In the genomic region with DNA sequence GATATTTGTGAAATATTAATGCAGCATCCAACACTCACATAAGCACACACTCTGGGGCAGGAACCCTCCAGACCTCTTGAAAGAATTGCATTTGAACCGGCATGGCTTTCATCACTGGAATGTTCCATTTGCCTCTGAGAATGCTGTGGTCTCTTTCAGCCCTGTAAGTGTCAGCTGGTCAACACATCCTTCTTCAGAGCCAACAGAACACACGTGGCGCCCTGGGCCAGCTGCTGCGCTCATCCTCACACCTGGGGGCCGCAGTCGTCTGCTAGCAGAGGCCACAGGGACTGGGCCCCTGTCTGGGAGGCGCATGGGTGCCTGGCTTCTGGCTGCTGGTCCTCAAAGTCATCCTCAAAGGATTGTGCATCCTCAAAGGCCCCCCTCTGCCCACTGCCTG, we compare ENCODE assay signal across 31 cellular contexts.
DNase-seq lines count a peak whose midpoint lies in the region; ATAC-seq, FAIRE-seq and TF ChIP-seq lines count a peak whose summit lies in the region.
"Had no signal": no experiment of that assay in that cellular context is flagged by ENCODE, and none has a peak within 500 bp of the region (broad histone marks: within the 10 kb centered on the region; RNA-seq: fewer than 3 reads in every experiment).

No MANE protein-coding gene starts in this region.

- no peak overlapping the region; a peak in 1 of 4 replicates for H3K9ac ChIP-seq in K562 (ENCODE audit: insufficient read depth in 1 of 2, low read depth in 2 of 2, low read length in 2 of 2)
- H3K9ac ChIP-seq: GM23248 had no signal

- no peaks in the 10 kb centered on the region for H3K36me3 Mint-ChIP-seq in GM23338 (ENCODE audit: low read depth)
- H3K36me3 Mint-ChIP-seq in naive thymus-derived CD4-positive, alpha-beta T cell: peaks cover 0 to 2% (median 0%) of the 10 kb centered on the region in 5 donors
- H3K36me3 Mint-ChIP-seq in stimulated activated effector memory CD8-positive, alpha-beta T cell treated with anti-CD3 and anti-CD28 coated beads, Interleukin-12 subunit alpha, Interleukin-12 subunit beta, amount 100 ng/mL, for 72 hours: no peaks in the 10 kb centered on the region

- no peak overlapping the region for H3K27ac Mint-ChIP-seq in GM23338
- H3K27ac Mint-ChIP-seq in naive thymus-derived CD4-positive, alpha-beta T cell: peak overlapping the region in 6 of 9 donors; percentile 43 to 94 (median 90)
- H3K27ac Mint-ChIP-seq in stimulated activated effector memory CD8-positive, alpha-beta T cell treated with anti-CD3 and anti-CD28 coated beads, Interleukin-12 subunit alpha, Interleukin-12 subunit beta, amount 100 ng/mL, for 72 hours: peak overlapping the region; percentile 89

- no peak for TF ChIP-seq POLR2A in K562 (conservative IDR thresholded peaks at IDR 0.05)

- ATAC-seq in GM23338 (no peak), K562 (no peak)
- ATAC-seq in naive thymus-derived CD4-positive, alpha-beta T cell: no peak
- ATAC-seq in stimulated activated effector memory CD8-positive, alpha-beta T cell treated with anti-CD3 and anti-CD28 coated beads, Interleukin-12 subunit alpha, Interleukin-12 subunit beta, amount 100 ng/mL, for 72 hours: no peak
- ATAC-seq: activated naive CD8-positive, alpha-beta T cell treated with anti-CD3 and anti-CD28 coated beads, Interleukin-2, amount 50 U/mL, for 24 hours; body of pancreas; pancreas had no signal

- H3K4me1 ChIP-seq in GM23338 (ENCODE audit: insufficient read depth) (no peaks in the 10 kb centered on the region), K562 (replicated peaks in 1 of 2; ENCODE audit: control insufficient read depth in 2 of 2, insufficient read depth in 2 of 2, low read length in 2 of 2) (peaks cover 20 to 26% of the 10 kb centered on the region in 2 experiments)
- H3K4me1 ChIP-seq in naive thymus-derived CD4-positive, alpha-beta T cell (ENCODE audit: control insufficient read depth in 2 of 2, insufficient read depth in 2 of 2, low read length in 2 of 2): peaks cover 17 to 22% of the 10 kb centered on the region in 2 donors

- H3K4me2 ChIP-seq in GM23338 (no peak overlapping the region), K562 (ENCODE audit: insufficient read depth, low read length) (no peak overlapping the region)

- H3K4me1 Mint-ChIP-seq in GM23338: peaks cover 18% of the 10 kb centered on the region
- peaks cover 20 to 58% (median 40%) of the 10 kb centered on the region in 7 donors for H3K4me1 Mint-ChIP-seq in naive thymus-derived CD4-positive, alpha-beta T cell
- peaks cover 31% of the 10 kb centered on the region for H3K4me1 Mint-ChIP-seq in stimulated activated effector memory CD8-positive, alpha-beta T cell treated with anti-CD3 and anti-CD28 coated beads, Interleukin-12 subunit alpha, Interleukin-12 subunit beta, amount 100 ng/mL, for 72 hours

- H3K27ac ChIP-seq in GM23338 (ENCODE audit: low read depth) (no peak overlapping the region), K562 (ENCODE audit: extremely low read depth, low read depth, low read length) (no peak overlapping the region)
- H3K27ac ChIP-seq in naive thymus-derived CD4-positive, alpha-beta T cell (ENCODE audit: low read depth, low read length): peak overlapping the region; percentile 58
- H3K27ac ChIP-seq: body of pancreas, C4-2B, GM23248, pancreas, SJSA1, tibial nerve had no signal

- peaks cover 5% of the 10 kb centered on the region for H3K27me3 Mint-ChIP-seq in GM23338 (ENCODE audit: insufficient read depth, low read depth, poor library complexity)
- H3K27me3 Mint-ChIP-seq in naive thymus-derived CD4-positive, alpha-beta T cell: no peaks in the 10 kb centered on the region
- H3K27me3 Mint-ChIP-seq: activated B cell treated with CpG ODN at 0.5 μM for 24 hours; activated CD4-positive, alpha-beta T cell treated with anti-CD3 and anti-CD28 coated beads, Interleukin-2, amount 10 ng/mL, durations not matched to agents 7 days and 5 days; activated naive CD8-positive, alpha-beta T cell treated with anti-CD3 and anti-CD28 coated beads, Interleukin-2, amount 50 U/mL, for 24 hours had no signal

- peaks cover 3% of the 10 kb centered on the region; the same call in 1 of the 2 replicates for H3K9me2 ChIP-seq in GM23338 (ENCODE audit: insufficient read depth)

- H3K36me3 ChIP-seq in GM23338 (ENCODE audit: insufficient read depth) (no peaks in the 10 kb centered on the region), K562 (ENCODE audit: control insufficient read depth, insufficient read depth, low read length) (no peaks in the 10 kb centered on the region)
- H3K36me3 ChIP-seq in naive thymus-derived CD4-positive, alpha-beta T cell (ENCODE audit: control insufficient read depth in 2 of 3, insufficient read depth in 3 of 3, low read length in 3 of 3): no peaks in the 10 kb centered on the region
- H3K36me3 ChIP-seq: pancreas, SJSA1, tibial nerve had no signal

- POLR2A ChIA-PET in K562 (lab: Yijun Ruan, JAX): interaction anchor here (0.5 to 2.2 kb wide), 4 partner anchors 10 to 16 kb away, joined by 3 to 8 read pairs (median 5); no protein-coding TSS in a partner anchor
- POLR2A ChIA-PET in naive thymus-derived CD4-positive, alpha-beta T cell (lab: Charles Lee): interaction anchor here (1.7 kb wide), 1 partner anchor 13 kb away, joined by 5 read pairs; no protein-coding TSS in a partner anchor

- in situ Hi-C loops in K562 (cut with MboI) (no loop called here), G401 (cut with HindIII; ENCODE audit: low sequenced_read_pairs) (no loop called here)

- H3K79me2 ChIP-seq in GM23338 (replicated peaks; ENCODE audit: insufficient read depth) (no peaks in the 10 kb centered on the region), K562 (ENCODE audit: control insufficient read depth, insufficient read depth, low read length) (no peaks in the 10 kb centered on the region)

- TF ChIP-seq EP300 in K562 (IDR thresholded peaks at IDR 0.05; ENCODE audit: low read length): no peak

- H3K9me1 ChIP-seq in K562 (ENCODE audit: control insufficient read depth, insufficient read depth, low read length): no peaks in the 10 kb centered on the region

- no TSS peak for BruUV-seq in K562 (replicated peaks; lab: Mats Ljungman, UMichigan)

- no peaks in the 10 kb centered on the region for H3F3A ChIP-seq in GM23338 (replicated peaks; ENCODE audit: low read depth)

- no peak for TF ChIP-seq RAD21 in K562 (CRISPR knock-in tag; conservative IDR thresholded peaks at IDR 0.05 in 1 of 2, IDR thresholded peaks at IDR 0.05 in 1 of 2)

- no peaks in the 10 kb centered on the region for H3K27me3 ChIP-seq in GM23338 (ENCODE audit: insufficient read depth)
- no peaks in the 10 kb centered on the region for H3K27me3 ChIP-seq in K562 (ENCODE audit: control insufficient read depth in 2 of 2, insufficient read depth in 2 of 2, low read length in 2 of 2)
- no peaks in the 10 kb centered on the region for H3K27me3 ChIP-seq in naive thymus-derived CD4-positive, alpha-beta T cell (ENCODE audit: control insufficient read depth in 2 of 2, insufficient read depth in 2 of 2, low read length in 2 of 2)
- H3K27me3 ChIP-seq: body of pancreas, dorsolateral prefrontal cortex, pancreas, SJSA1, stomach, tibial nerve had no signal

- DNase-seq in GM23338 (ENCODE audit: low spot score) (no peak), K562 (ENCODE audit: extremely low read depth in 1 of 4, low spot score in 3 of 4) (no peak), G401 (ENCODE audit: low spot score) (no peak)
- no peak for DNase-seq in naive thymus-derived CD4-positive, alpha-beta T cell
- DNase-seq in stimulated activated effector memory CD8-positive, alpha-beta T cell treated with anti-CD3 and anti-CD28 coated beads, Interleukin-12 subunit alpha, Interleukin-12 subunit beta, amount 100 ng/mL, for 72 hours (ENCODE audit: low spot score in 2 of 2): no peak
- DNase-seq in activated CD4-positive, alpha-beta T cell treated with anti-CD3 and anti-CD28 coated beads, Interleukin-2, amount 50 U/mL, for 1 hour: no peak
- no peak for DNase-seq in activated CD8-positive, alpha-beta memory T cell treated with anti-CD3 and anti-CD28 coated beads for 24 hours
- DNase-seq: activated B cell treated with CpG ODN at 0.5 μM for 24 hours; activated CD4-positive, alpha-beta T cell treated with anti-CD3 and anti-CD28 coated beads, Interleukin-2, amount 10 ng/mL, durations not matched to agents 7 days and 5 days; activated naive CD8-positive, alpha-beta T cell treated with anti-CD3 and anti-CD28 coated beads, Interleukin-2, amount 50 U/mL, for 24 hours; activated T-cell treated with anti-CD3 and anti-CD28 coated beads, Interleukin-2, amount 50 U/mL, for 72 hours; body of pancreas; cerebellar nuclear complex; DND-41; dorsolateral prefrontal cortex; GM23248; IMR-90; lower lobe of right lung; NCI-H1092 treated with DMSO at 0.1 percent for 48 hours; NCI-H187 treated with DMSO at 0.1 percent for 48 hours; NCI-H2171 treated with DMSO at 0.1 percent for 48 hours; NCI-H510A treated with DMSO at 0.1 percent for 48 hours; pancreas; RPMI8226; stimulated activated CD4-positive, alpha-beta T cell treated with anti-CD3 and anti-CD28 coated beads, Interleukin-12 subunit alpha, Interleukin-12 subunit beta, amount 100 ng/mL, for 4 hours; stimulated activated CD4-positive, alpha-beta T cell treated with anti-CD3 and anti-CD28 coated beads, Interleukin-2, amount 100 ng/mL, for 48 hours; stomach had no signal

- H2AFZ ChIP-seq in GM23338 (0 out of 2 replicates have a peak overlapping the region, but pooled peaks have one; percentile 29), K562 (ENCODE audit: low read depth, low read length) (no peak overlapping the region; the same call in 1 of the 2 replicates)
- H2AFZ ChIP-seq: GM23248 had no signal

- 88% methylated on average over 7 of the region's 7 CpGs for WGBS in K562 (ENCODE audit: insufficient coverage, low coverage, missing lambda C conversion rate)

- no peaks in the 10 kb centered on the region for H3K9me3 ChIP-seq in K562 (replicated peaks; ENCODE audit: control insufficient read depth, insufficient read depth, low read depth, low read length)
- no peaks in the 10 kb centered on the region for H3K9me3 ChIP-seq in naive thymus-derived CD4-positive, alpha-beta T cell (ENCODE audit: control insufficient read depth in 2 of 3, low read length in 3 of 3)
- H3K9me3 ChIP-seq: body of pancreas, lower lobe of right lung, pancreas, SJSA1, stomach, tibial nerve had no signal

- H3K4me3 ChIP-seq in GM23338: no peak overlapping the region
- no peak overlapping the region for H3K4me3 ChIP-seq in K562
- no peak overlapping the region for H3K4me3 ChIP-seq in naive thymus-derived CD4-positive, alpha-beta T cell (ENCODE audit: low read length)
- H3K4me3 ChIP-seq: body of pancreas, dorsolateral prefrontal cortex, GM23248, lower lobe of right lung, pancreas, SJSA1, stomach, tibial nerve had no signal

- no peaks in the 10 kb centered on the region for H4K20me1 ChIP-seq in GM23338 (replicated peaks; ENCODE audit: insufficient read depth)
- H4K20me1 ChIP-seq in K562 (replicated peaks; ENCODE audit: control insufficient read depth, insufficient read depth, low read length): no peaks in the 10 kb centered on the region

- intact Hi-C loops in K562 (cut with micrococcal nuclease): no loop called here
- intact Hi-C loops in naive thymus-derived CD4-positive, alpha-beta T cell (cut with micrococcal nuclease): no loop called here

- no peak for FAIRE-seq in K562 (lab: Jason Lieb, UNC)
- FAIRE-seq: frontal cortex, pancreas had no signal

- H3K4me3 Mint-ChIP-seq in GM23338: no peak overlapping the region
- no peak overlapping the region for H3K4me3 Mint-ChIP-seq in naive thymus-derived CD4-positive, alpha-beta T cell
- H3K4me3 Mint-ChIP-seq in stimulated activated effector memory CD8-positive, alpha-beta T cell treated with anti-CD3 and anti-CD28 coated beads, Interleukin-12 subunit alpha, Interleukin-12 subunit beta, amount 100 ng/mL, for 72 hours: no peak overlapping the region
- H3K4me3 Mint-ChIP-seq: activated B cell treated with CpG ODN at 0.5 μM for 24 hours; activated CD4-positive, alpha-beta T cell treated with anti-CD3 and anti-CD28 coated beads, Interleukin-2, amount 10 ng/mL, durations not matched to agents 7 days and 5 days; activated naive CD8-positive, alpha-beta T cell treated with anti-CD3 and anti-CD28 coated beads, Interleukin-2, amount 50 U/mL, for 24 hours had no signal

- CTCF ChIA-PET in K562 (lab: Yijun Ruan, JAX; ENCODE audit: low intra/inter-chr PET ratio): no interaction called here
- CTCF ChIA-PET in naive thymus-derived CD4-positive, alpha-beta T cell (lab: Charles Lee): interaction anchor here (1.3 to 1.5 kb wide), 2 partner anchors 13 to 16 kb away, joined by 3 to 7 read pairs; no protein-coding TSS in a partner anchor

- no peaks in the 10 kb centered on the region for H3K9me3 Mint-ChIP-seq in GM23338
- no peaks in the 10 kb centered on the region for H3K9me3 Mint-ChIP-seq in naive thymus-derived CD4-positive, alpha-beta T cell
- no peaks in the 10 kb centered on the region for H3K9me3 Mint-ChIP-seq in stimulated activated effector memory CD8-positive, alpha-beta T cell treated with anti-CD3 and anti-CD28 coated beads, Interleukin-12 subunit alpha, Interleukin-12 subunit beta, amount 100 ng/mL, for 72 hours
- H3K9me3 Mint-ChIP-seq: activated B cell treated with CpG ODN at 0.5 μM for 24 hours; activated CD4-positive, alpha-beta T cell treated with anti-CD3 and anti-CD28 coated beads, Interleukin-2, amount 10 ng/mL, durations not matched to agents 7 days and 5 days; activated naive CD8-positive, alpha-beta T cell treated with anti-CD3 and anti-CD28 coated beads, Interleukin-2, amount 50 U/mL, for 24 hours; activated T-cell treated with anti-CD3 and anti-CD28 coated beads, Interleukin-2, amount 50 U/mL, for 72 hours had no signal

- TF ChIP-seq CTCF in GM23338 (conservative IDR thresholded peaks at IDR 0.05; ENCODE audit: low read depth in 2 of 2) (no peak), K562 (IDR thresholded peaks at IDR 0.05 in 2 of 3, conservative IDR thresholded peaks at IDR 0.05 in 1 of 3; ENCODE audit: insufficient read depth in 2 of 3, low read depth in 1 of 3, low read length in 3 of 3) (no peak)
